In genomic region chr1:198701766-198702539, GRCh38 we compare ENCODE assay signal across 13 cellular contexts.
DNase-seq lines count a peak whose midpoint lies in the region; ATAC-seq and TF ChIP-seq lines count a peak whose summit lies in the region.
"Had no signal": no experiment of that assay in that cellular context is flagged by ENCODE, and none has a peak within 500 bp of the region (broad histone marks: within the 10 kb centered on the region; RNA-seq: fewer than 3 reads in every experiment).

No MANE protein-coding gene starts in this region.

- no peak overlapping the region for H2BK5ac ChIP-seq in neuronal stem cell (ENCODE audit: low read length)

- H2BK12ac ChIP-seq in neuronal stem cell (ENCODE audit: low read length) = no peak overlapping the region

- H2BK15ac ChIP-seq in neuronal stem cell (ENCODE audit: low read length) = no peak overlapping the region

- no peak overlapping the region for H3K9ac ChIP-seq in neuronal stem cell (ENCODE audit: low read depth, low read length, poor library complexity)

- peak overlapping the region; percentile 2 for H3K18ac ChIP-seq in neuronal stem cell (ENCODE audit: low read length)

- no peak overlapping the region for H3K23ac ChIP-seq in neuronal stem cell (ENCODE audit: low read depth, low read length, poor library complexity)

- no peak overlapping the region for H2AK5ac ChIP-seq in neuronal stem cell (ENCODE audit: low read depth, low read length)

- ATAC-seq in GM19467 (IDR thresholded peaks at IDR 0.05; ENCODE audit: unreplicated experiment) = no peak

- H2BK120ac ChIP-seq in neuronal stem cell (ENCODE audit: low read depth, low read length) = no peak overlapping the region

- CTCF ChIA-PET in Calu3 (lab: Charles Lee) = no interaction called here

- H3K36me3 ChIP-seq in neuronal stem cell (replicated peaks in 1 of 2; ENCODE audit: control insufficient read depth in 2 of 2, insufficient read depth in 2 of 2, low read length in 2 of 2) = no peaks in the 10 kb centered on the region

- peaks cover 12 to 19% of the 10 kb centered on the region in 2 donors for H3K4me1 ChIP-seq in neuronal stem cell (ENCODE audit: control insufficient read depth in 2 of 2, insufficient read depth in 1 of 2, low read depth in 1 of 2, low read length in 2 of 2)

- intact Hi-C loops in activated T-helper 2 cell treated with anti-CD3 and anti-CD28 coated beads, Interferon-gamma antibody, Interleukin-2, Interleukin-4, amounts not matched to agents 10 μg/mL and 5 μg/mL and 100 μg/mL, durations not matched to agents 14 hours and 24 hours and 36 hours (cut with micrococcal nuclease) = no loop called here
- intact Hi-C loops in head of caudate nucleus (cut with DNase I) (no loop called here), Calu3 (cut with micrococcal nuclease; ENCODE audit: unreplicated experiment) (no loop called here)

- no peak overlapping the region for H3K4ac ChIP-seq in neuronal stem cell (ENCODE audit: low read length)

- no peaks in the 10 kb centered on the region for H3K27me3 ChIP-seq in neuronal stem cell (ENCODE audit: control insufficient read depth in 3 of 3, insufficient read depth in 3 of 3, low read depth in 1 of 3, low read length in 3 of 3)

- no peak overlapping the region for H3K14ac ChIP-seq in neuronal stem cell (ENCODE audit: low read length)

- no peaks in the 10 kb centered on the region for H3K27me3 Mint-ChIP-seq in activated T-cell treated with anti-CD3 and anti-CD28 coated beads, Interleukin-2, amount 50 U/mL, for 24 hours
- no peaks in the 10 kb centered on the region for H3K27me3 Mint-ChIP-seq in activated T-helper 2 cell treated with anti-CD3 and anti-CD28 coated beads, Interferon-gamma antibody, Interleukin-2, Interleukin-4, amounts not matched to agents 10 μg/mL and 5 μg/mL and 100 μg/mL, durations not matched to agents 14 hours and 24 hours and 36 hours (ENCODE audit: low read depth)
- no peaks in the 10 kb centered on the region for H3K27me3 Mint-ChIP-seq in Calu3 (ENCODE audit: unreplicated experiment)
- H3K27me3 Mint-ChIP-seq: stimulated activated naive CD8-positive, alpha-beta T cell treated with anti-CD3 and anti-CD28 coated beads, Interleukin-15, amount 100 ng/mL, for 72 hours had no signal

- H3K79me1 ChIP-seq in neuronal stem cell (ENCODE audit: low read depth, low read length) = no peaks in the 10 kb centered on the region

- H3K4me2 ChIP-seq in neuronal stem cell (ENCODE audit: insufficient read depth, low read length, poor library complexity, severe bottlenecking) = no peak overlapping the region

- H3K27ac ChIP-seq in neuronal stem cell (replicated peaks; ENCODE audit: low read length) = no peak overlapping the region

- WGBS in neuronal stem cell (ENCODE audit: extremely low coverage in 2 of 2, insufficient read length in 2 of 2, insufficient replicate concordance in 1 of 2), 2 donors = no CpG with 5 or more reads among the region's 4 CpGs

- H3K27ac Mint-ChIP-seq in activated T-cell treated with anti-CD3 and anti-CD28 coated beads, Interleukin-2, amount 50 U/mL, for 24 hours = peak overlapping the region; percentile 67
- peak overlapping the region; percentile 71 for H3K27ac Mint-ChIP-seq in activated T-helper 2 cell treated with anti-CD3 and anti-CD28 coated beads, Interferon-gamma antibody, Interleukin-2, Interleukin-4, amounts not matched to agents 10 μg/mL and 5 μg/mL and 100 μg/mL, durations not matched to agents 14 hours and 24 hours and 36 hours
- no peak overlapping the region for H3K27ac Mint-ChIP-seq in Calu3 (ENCODE audit: unreplicated experiment)

- peaks cover 84% of the 10 kb centered on the region for H3K4me1 Mint-ChIP-seq in activated T-cell treated with anti-CD3 and anti-CD28 coated beads, Interleukin-2, amount 50 U/mL, for 24 hours (ENCODE audit: low read depth)
- peaks cover 56% of the 10 kb centered on the region for H3K4me1 Mint-ChIP-seq in activated T-helper 2 cell treated with anti-CD3 and anti-CD28 coated beads, Interferon-gamma antibody, Interleukin-2, Interleukin-4, amounts not matched to agents 10 μg/mL and 5 μg/mL and 100 μg/mL, durations not matched to agents 14 hours and 24 hours and 36 hours (ENCODE audit: low read depth)
- peaks cover 24% of the 10 kb centered on the region for H3K4me1 Mint-ChIP-seq in Calu3 (ENCODE audit: low read depth, unreplicated experiment)

- no peak overlapping the region for H4K8ac ChIP-seq in neuronal stem cell (ENCODE audit: low read depth, low read length)

- no TSS peak for BruUV-seq in Calu3 (replicated peaks; lab: Mats Ljungman, UMichigan)

- TF ChIP-seq CTCF in Calu3 (IDR thresholded peaks at IDR 0.05; ENCODE audit: unreplicated experiment) = no peak

- no peak overlapping the region for H4K91ac ChIP-seq in neuronal stem cell (ENCODE audit: low read depth, low read length, poor library complexity)

- no peaks in the 10 kb centered on the region for H3K9me3 ChIP-seq in neuronal stem cell (replicated peaks in 1 of 2; ENCODE audit: control insufficient read depth in 2 of 2, insufficient read depth in 1 of 2, low read depth in 1 of 2, low read length in 2 of 2)

- DNase-seq in activated T-cell treated with anti-CD3 and anti-CD28 coated beads, Interleukin-2, amount 50 U/mL, for 24 hours = no peak
- no peak for DNase-seq in activated T-cell treated with anti-CD3 and anti-CD28 coated beads for 4 hours
- DNase-seq in NCI-H1436 (lab: John Stamatoyannopoulos, UW) = peak; percentile 51
- DNase-seq in activated T-helper 2 cell treated with anti-CD3 and anti-CD28 coated beads, Interferon-gamma antibody, Interleukin-2, Interleukin-4, amounts not matched to agents 10 μg/mL and 5 μg/mL and 100 μg/mL, durations not matched to agents 14 hours and 24 hours and 36 hours (ENCODE audit: low spot score) = no peak
- DNase-seq in neuronal stem cell (ENCODE audit: low spot score) = no peak
- DNase-seq in head of caudate nucleus = no peak
- DNase-seq in Calu3 = no peak
- DNase-seq: hippocampal formation; mammary epithelial cell; NCI-H1092 treated with DMSO at 0.1 percent for 48 hours; OCI-M1; stimulated activated naive CD8-positive, alpha-beta T cell treated with anti-CD3 and anti-CD28 coated beads, Interleukin-15, amount 100 ng/mL, for 72 hours had no signal

- no peak overlapping the region for H2AFZ ChIP-seq in neuronal stem cell (ENCODE audit: low read length)

- no peak overlapping the region for H3K4me3 Mint-ChIP-seq in activated T-cell treated with anti-CD3 and anti-CD28 coated beads, Interleukin-2, amount 50 U/mL, for 24 hours
- no peak overlapping the region for H3K4me3 Mint-ChIP-seq in activated T-helper 2 cell treated with anti-CD3 and anti-CD28 coated beads, Interferon-gamma antibody, Interleukin-2, Interleukin-4, amounts not matched to agents 10 μg/mL and 5 μg/mL and 100 μg/mL, durations not matched to agents 14 hours and 24 hours and 36 hours (ENCODE audit: low read depth)
- no peak overlapping the region for H3K4me3 Mint-ChIP-seq in Calu3 (ENCODE audit: low read depth, unreplicated experiment)
- H3K4me3 Mint-ChIP-seq: stimulated activated naive CD8-positive, alpha-beta T cell treated with anti-CD3 and anti-CD28 coated beads, Interleukin-15, amount 100 ng/mL, for 72 hours had no signal

- H3K9me3 Mint-ChIP-seq in activated T-cell treated with anti-CD3 and anti-CD28 coated beads, Interleukin-2, amount 50 U/mL, for 24 hours = no peaks in the 10 kb centered on the region
- H3K9me3 Mint-ChIP-seq in activated T-helper 2 cell treated with anti-CD3 and anti-CD28 coated beads, Interferon-gamma antibody, Interleukin-2, Interleukin-4, amounts not matched to agents 10 μg/mL and 5 μg/mL and 100 μg/mL, durations not matched to agents 14 hours and 24 hours and 36 hours = no peaks in the 10 kb centered on the region
- no peaks in the 10 kb centered on the region for H3K9me3 Mint-ChIP-seq in Calu3 (ENCODE audit: low read depth, unreplicated experiment)
- H3K9me3 Mint-ChIP-seq: stimulated activated naive CD8-positive, alpha-beta T cell treated with anti-CD3 and anti-CD28 coated beads, Interleukin-15, amount 100 ng/mL, for 72 hours had no signal

- H3K4me3 ChIP-seq in neuronal stem cell (ENCODE audit: low read length in 2 of 2) = peak overlapping the region in 1 of 2 donors; percentile 68

- H3K36me3 Mint-ChIP-seq in activated T-cell treated with anti-CD3 and anti-CD28 coated beads, Interleukin-2, amount 50 U/mL, for 24 hours (ENCODE audit: low read depth) = peaks cover 96% of the 10 kb centered on the region
- peaks cover 85% of the 10 kb centered on the region for H3K36me3 Mint-ChIP-seq in activated T-helper 2 cell treated with anti-CD3 and anti-CD28 coated beads, Interferon-gamma antibody, Interleukin-2, Interleukin-4, amounts not matched to agents 10 μg/mL and 5 μg/mL and 100 μg/mL, durations not matched to agents 14 hours and 24 hours and 36 hours (ENCODE audit: low read depth)
- H3K36me3 Mint-ChIP-seq in Calu3 (ENCODE audit: insufficient read depth, unreplicated experiment) = peaks cover 7% of the 10 kb centered on the region
